In the genomic region with DNA sequence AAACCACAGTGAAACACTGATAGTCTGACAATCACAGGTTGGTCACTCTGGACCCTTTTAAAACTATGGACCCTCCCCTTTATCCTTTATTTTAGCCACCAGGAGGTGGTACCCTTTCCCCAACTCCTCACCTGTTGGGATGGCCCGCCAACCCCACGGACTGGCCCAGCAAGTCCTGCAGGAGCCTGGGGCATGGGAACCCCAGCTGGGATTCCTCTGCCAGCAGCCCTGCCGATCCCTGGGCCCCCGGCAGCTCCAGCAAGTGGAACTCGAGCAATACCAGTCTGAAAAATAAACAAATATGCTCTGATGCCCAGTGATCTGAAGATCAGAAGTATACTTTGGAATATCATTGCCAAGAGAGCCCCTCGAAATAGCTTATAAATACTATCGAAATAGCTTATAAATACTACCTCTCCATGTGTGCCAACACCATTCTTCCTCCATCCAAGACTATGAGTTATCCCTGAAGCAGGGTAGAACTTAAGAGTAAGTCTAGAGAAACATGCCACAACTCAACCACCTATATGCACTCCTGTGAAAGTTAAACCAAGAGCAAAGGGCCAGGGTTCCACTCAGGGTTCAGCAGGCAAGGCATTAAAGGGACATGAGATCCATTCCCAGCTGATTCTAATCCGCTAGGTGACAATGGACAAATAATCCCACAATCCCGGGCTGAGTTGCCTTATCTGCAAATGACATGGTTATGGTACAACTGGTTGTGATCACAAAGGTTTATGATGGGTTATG, we compare ENCODE assay signal across 20 cellular contexts.
"Had no signal": no experiment of that assay in that cellular context is flagged by ENCODE, and none has a peak within 500 bp of the region (broad histone marks: within the 10 kb centered on the region; RNA-seq: fewer than 3 reads in every experiment).

No MANE protein-coding gene starts in this region.

- H3K27me3 ChIP-seq: breast epithelium, gastroesophageal sphincter, heart left ventricle, ovary, upper lobe of right lung had no signal

- H3K27me3 Mint-ChIP-seq: activated T-helper 17 cell treated with anti-CD3 and anti-CD28 coated beads, Interleukin-2, amount 50 U/mL, for 72 hours; naive thymus-derived CD8-positive, alpha-beta T cell had no signal

- H3K4me3 ChIP-seq: breast epithelium, gastroesophageal sphincter, heart left ventricle, ovary, psoas muscle, skin epidermis, upper lobe of right lung had no signal

- H3K9me3 Mint-ChIP-seq: activated T-helper 17 cell treated with anti-CD3 and anti-CD28 coated beads, Interleukin-2, amount 50 U/mL, for 72 hours; naive thymus-derived CD8-positive, alpha-beta T cell had no signal

- H3K9me3 ChIP-seq: breast epithelium, gastroesophageal sphincter, heart left ventricle, ovary, psoas muscle, upper lobe of right lung had no signal

- H3K4me1 ChIP-seq: breast epithelium had no signal

- H3K27ac Mint-ChIP-seq: activated T-helper 17 cell treated with anti-CD3 and anti-CD28 coated beads, Interleukin-2, amount 50 U/mL, for 72 hours had no signal

- H3K4me3 Mint-ChIP-seq: activated T-helper 17 cell treated with anti-CD3 and anti-CD28 coated beads, Interleukin-2, amount 50 U/mL, for 72 hours; naive thymus-derived CD8-positive, alpha-beta T cell had no signal

- DNase-seq: activated CD4-positive, alpha-beta T cell treated with anti-CD3 and anti-CD28 coated beads, Interleukin-2, amount 50 U/mL, for 1 hour; activated naive CD4-positive, alpha-beta T cell treated with Interleukin-2 at 50 U/mL for 16 hours; cerebellar nuclear complex; effector CD4-positive, alpha-beta T cell; heart left ventricle; left ventricle myocardium superior; mesenchymal stem cell; naive thymus-derived CD8-positive, alpha-beta T cell; ovary; psoas muscle; stimulated activated CD4-positive, alpha-beta T cell treated with anti-CD3 and anti-CD28 coated beads, Interleukin-4, amount 100 ng/mL, for 1 hour; T-helper 1 cell; T1000; upper lobe of right lung had no signal

- ATAC-seq: activated T-helper 17 cell treated with anti-CD3 and anti-CD28 coated beads, Interleukin-2, amount 50 U/mL, for 72 hours; esophagus mucosa; gastroesophageal sphincter; heart left ventricle; left ventricle myocardium superior; naive thymus-derived CD8-positive, alpha-beta T cell; psoas muscle; right cardiac atrium; upper lobe of right lung had no signal

- H3K27ac ChIP-seq: breast epithelium, gastroesophageal sphincter, heart left ventricle, ovary, psoas muscle, skin epidermis, upper lobe of right lung had no signal

- H3K36me3 ChIP-seq: ovary had no signal
